In the genomic region with DNA sequence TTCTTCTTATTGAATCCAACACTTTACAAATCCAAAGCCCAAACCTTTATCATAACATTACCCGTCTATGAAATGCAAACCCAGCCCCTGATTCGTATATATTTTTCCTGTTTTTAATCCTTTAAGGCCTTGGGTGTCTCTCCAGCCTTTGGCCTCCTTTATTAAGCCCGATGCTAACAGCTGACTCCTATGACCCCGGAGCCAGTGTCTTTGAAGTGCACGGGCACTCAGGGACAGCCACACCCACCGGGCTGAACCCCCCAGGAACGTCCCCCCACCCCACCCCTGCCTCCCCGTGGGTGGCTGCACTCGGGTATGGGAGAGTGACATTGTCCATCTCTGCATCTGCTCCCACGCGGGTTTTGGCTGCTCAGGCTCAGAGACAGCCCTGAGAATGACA, we compare ENCODE assay signal across 16 cellular contexts.
A peak's percentile ranks its signal among the peaks of the same experiment; 100 is the strongest.
DNase-seq lines count a peak whose midpoint lies in the region; ATAC-seq and TF ChIP-seq lines count a peak whose summit lies in the region.
"Had no signal": no experiment of that assay in that cellular context is flagged by ENCODE, and none has a peak within 500 bp of the region (broad histone marks: within the 10 kb centered on the region; RNA-seq: fewer than 3 reads in every experiment).

No MANE protein-coding gene starts in this region.

- H3K4me3 Mint-ChIP-seq in Caco-2 (ENCODE audit: unreplicated experiment), result no peak overlapping the region
- H3K4me3 Mint-ChIP-seq in glutamatergic neuron (ENCODE audit: unreplicated experiment), result no peak overlapping the region
- peak overlapping the region; percentile 3 for H3K4me3 Mint-ChIP-seq in nephron progenitor cell
- H3K4me3 Mint-ChIP-seq: T-cell had no signal

- H3K27ac Mint-ChIP-seq in Caco-2 (ENCODE audit: unreplicated experiment), result peak overlapping the region; percentile 75
- peak overlapping the region; percentile 90 for H3K27ac Mint-ChIP-seq in glutamatergic neuron (ENCODE audit: unreplicated experiment)
- peak overlapping the region; percentile 19 for H3K27ac Mint-ChIP-seq in nephron progenitor cell
- H3K27ac Mint-ChIP-seq: T-cell had no signal

- CTCF ChIA-PET in Caco-2 (lab: Charles Lee) (interaction anchor here (0.6 kb wide), 1 partner anchor 14 kb away, joined by 8 read pairs; no protein-coding TSS in a partner anchor), SK-N-SH (lab: Yijun Ruan, JAX) (no interaction called here), HEK293T (lab: Yijun Ruan, JAX) (no interaction called here)

- WGBS in SK-N-SH (ENCODE audit: low lambda C conversion rate), result 75% methylated on average over 11 of the region's 11 CpGs

- intact Hi-C loops in Caco-2 (cut with micrococcal nuclease; ENCODE audit: unreplicated experiment), result loop anchor here (1.0 to 2.0 kb wide), 3 partner anchors 11 to 50 kb away; no protein-coding TSS in a partner anchor

- peak overlapping the region; percentile 56 for H2AFZ ChIP-seq in SK-N-SH (ENCODE audit: low read depth)

- no peak for ATAC-seq in HG03280 (IDR thresholded peaks at IDR 0.05; ENCODE audit: unreplicated experiment)
- ATAC-seq: left colon, T-cell had no signal

- no peaks in the 10 kb centered on the region for H3K27me3 Mint-ChIP-seq in Caco-2 (ENCODE audit: insufficient read depth, unreplicated experiment)
- H3K27me3 Mint-ChIP-seq in glutamatergic neuron (ENCODE audit: unreplicated experiment), result no peaks in the 10 kb centered on the region
- H3K27me3 Mint-ChIP-seq in nephron progenitor cell (ENCODE audit: low read depth, poor library complexity), result peaks cover 8% of the 10 kb centered on the region

- no peak for TF ChIP-seq EP300 in SK-N-SH (IDR thresholded peaks at IDR 0.05; ENCODE audit: borderline replicate concordance in 1 of 2, low read depth in 1 of 2, low read length in 1 of 2)

- H3K36me3 ChIP-seq in Caco-2 (ENCODE audit: control insufficient read depth, insufficient read depth, low read length), result no peaks in the 10 kb centered on the region
- H3K36me3 ChIP-seq in SK-N-SH (replicated peaks in 1 of 2; ENCODE audit: control insufficient read depth in 1 of 2, insufficient read depth in 2 of 2, low read length in 1 of 2), result no peaks in the 10 kb centered on the region
- H3K36me3 ChIP-seq: ascending aorta had no signal

- H4K20me1 ChIP-seq in SK-N-SH (ENCODE audit: insufficient read depth), result no peaks in the 10 kb centered on the region

- peaks cover 23% of the 10 kb centered on the region for H3F3A ChIP-seq in SK-N-SH (replicated peaks; ENCODE audit: insufficient read depth)

- H3K4me2 ChIP-seq in SK-N-SH, result peak overlapping the region; percentile 48; the same call in 1 of the 2 replicates

- TF ChIP-seq RAD21 in SK-N-SH (IDR thresholded peaks at IDR 0.05; ENCODE audit: low read length), result no peak

- H3K9me3 Mint-ChIP-seq in Caco-2 (ENCODE audit: unreplicated experiment) (no peaks in the 10 kb centered on the region), glutamatergic neuron (ENCODE audit: unreplicated experiment) (peaks cover 5% of the 10 kb centered on the region), nephron progenitor cell (no peaks in the 10 kb centered on the region)
- H3K9me3 Mint-ChIP-seq: T-cell had no signal

- H3K4me3 ChIP-seq in Caco-2 (ENCODE audit: low read depth, low read length) (no peak overlapping the region), SK-N-SH (ENCODE audit: low read depth in 2 of 2, low read length in 1 of 2) (no peak overlapping the region)
- H3K4me3 ChIP-seq: ascending aorta had no signal

- H3K79me2 ChIP-seq in SK-N-SH (ENCODE audit: insufficient read depth), result no peaks in the 10 kb centered on the region

- TF ChIP-seq CTCF in Caco-2 (IDR thresholded peaks at IDR 0.05; ENCODE audit: insufficient read depth in 1 of 2, low read depth in 1 of 2, low read length in 1 of 2, severe bottlenecking in 1 of 2, unreplicated experiment in 1 of 2) (no peak), SK-N-SH (IDR thresholded peaks at IDR 0.05) (no peak), glutamatergic neuron (IDR thresholded peaks at IDR 0.05; ENCODE audit: partially characterized antibody, unreplicated experiment) (no peak), nephron progenitor cell (IDR thresholded peaks at IDR 0.05) (no peak)

- BruUV-seq in Caco-2 (replicated peaks; lab: Mats Ljungman, UMichigan), result no TSS peak

- no peaks in the 10 kb centered on the region for H3K9me2 ChIP-seq in SK-N-SH

- H3K4me1 ChIP-seq in Caco-2 (peaks cover 31% of the 10 kb centered on the region), SK-N-SH (ENCODE audit: control insufficient read depth in 1 of 2, insufficient read depth in 2 of 2, low read depth in 1 of 2, low read length in 1 of 2) (peaks cover 3 to 34% of the 10 kb centered on the region in 2 experiments; a peak in 2 of 4 replicates)

- H3K36me3 Mint-ChIP-seq in Caco-2 (ENCODE audit: insufficient read depth, unreplicated experiment), result no peaks in the 10 kb centered on the region
- H3K36me3 Mint-ChIP-seq in glutamatergic neuron (ENCODE audit: unreplicated experiment), result no peaks in the 10 kb centered on the region
- H3K36me3 Mint-ChIP-seq in nephron progenitor cell (ENCODE audit: low read depth), result no peaks in the 10 kb centered on the region
- H3K36me3 Mint-ChIP-seq: T-cell had no signal

- no peaks in the 10 kb centered on the region for H3K27me3 ChIP-seq in Caco-2 (replicated peaks; ENCODE audit: control insufficient read depth, insufficient read depth, low read length)
- H3K27me3 ChIP-seq in SK-N-SH (ENCODE audit: insufficient read depth), result no peaks in the 10 kb centered on the region
- H3K27me3 ChIP-seq: ascending aorta had no signal

- peaks cover 40% of the 10 kb centered on the region for H3K4me1 Mint-ChIP-seq in Caco-2 (ENCODE audit: low read depth, unreplicated experiment)
- peaks cover 18% of the 10 kb centered on the region for H3K4me1 Mint-ChIP-seq in glutamatergic neuron (ENCODE audit: low read depth, unreplicated experiment)
- peaks cover 65% of the 10 kb centered on the region for H3K4me1 Mint-ChIP-seq in nephron progenitor cell
- H3K4me1 Mint-ChIP-seq: T-cell had no signal

- DNase-seq in Caco-2, result no peak
- no peak for DNase-seq in SK-N-SH
- no peak for DNase-seq in glutamatergic neuron
- DNase-seq in nephron progenitor cell, result no peak
- DNase-seq in amniotic stem cell (lab: John Stamatoyannopoulos, UW), result no peak
- no peak for DNase-seq in NCI-H2196 treated with DMSO at 0.1 percent for 48 hours (lab: John Stamatoyannopoulos, UW; ENCODE audit: unreplicated experiment)
- DNase-seq in HEK293T (ENCODE audit: extremely low spot score), result no peak
- DNase-seq: activated T-cell treated with anti-CD3 and anti-CD28 coated beads, Interleukin-2, amount 50 U/mL, for 48 hours; COR-L47; Kasumi-1; left colon; nucleus accumbens; stimulated activated CD4-positive, alpha-beta T cell treated with anti-CD3 and anti-CD28 coated beads, Interleukin-15, amount 100 ng/mL, for 24 hours; T-cell had no signal

- H3K27ac ChIP-seq in SK-N-SH (ENCODE audit: low read depth in 2 of 2, low read length in 1 of 2), result no peak overlapping the region

- POLR2A ChIA-PET in Caco-2 (lab: Charles Lee), result interaction anchor here (0.6 kb wide), 1 partner anchor 93 kb away, joined by 4 read pairs; no protein-coding TSS in a partner anchor
- POLR2A ChIA-PET in SK-N-SH (lab: Yijun Ruan, JAX), result no interaction called here
- POLR2A ChIA-PET in HEK293T (lab: Yijun Ruan, JAX), result no interaction called here

- H3K9me3 ChIP-seq in Caco-2, result no peaks in the 10 kb centered on the region
- H3K9me3 ChIP-seq in SK-N-SH, result no peaks in the 10 kb centered on the region
- H3K9me3 ChIP-seq: ascending aorta had no signal

- H3K9ac ChIP-seq in SK-N-SH, result no peak overlapping the region

TF ChIP-seq in SK-N-SH, 30 proteins besides CTCF, POLR2A, EP300 and RAD21 (continues in another document):
- TF ChIP-seq TAF1 (IDR thresholded peaks at IDR 0.05; ENCODE audit: borderline replicate concordance, low read depth, low read length), result no peak
- TF ChIP-seq, protein P1, sequence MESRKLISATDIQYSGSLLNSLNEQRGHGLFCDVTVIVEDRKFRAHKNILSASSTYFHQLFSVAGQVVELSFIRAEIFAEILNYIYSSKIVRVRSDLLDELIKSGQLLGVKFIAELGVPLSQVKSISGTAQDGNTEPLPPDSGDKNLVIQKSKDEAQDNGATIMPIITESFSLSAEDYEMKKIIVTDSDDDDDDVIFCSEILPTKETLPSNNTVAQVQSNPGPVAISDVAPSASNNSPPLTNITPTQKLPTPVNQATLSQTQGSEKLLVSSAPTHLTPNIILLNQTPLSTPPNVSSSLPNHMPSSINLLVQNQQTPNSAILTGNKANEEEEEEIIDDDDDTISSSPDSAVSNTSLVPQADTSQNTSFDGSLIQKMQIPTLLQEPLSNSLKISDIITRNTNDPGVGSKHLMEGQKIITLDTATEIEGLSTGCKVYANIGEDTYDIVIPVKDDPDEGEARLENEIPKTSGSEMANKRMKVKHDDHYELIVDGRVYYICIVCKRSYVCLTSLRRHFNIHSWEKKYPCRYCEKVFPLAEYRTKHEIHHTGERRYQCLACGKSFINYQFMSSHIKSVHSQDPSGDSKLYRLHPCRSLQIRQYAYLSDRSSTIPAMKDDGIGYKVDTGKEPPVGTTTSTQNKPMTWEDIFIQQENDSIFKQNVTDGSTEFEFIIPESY (IDR thresholded peaks at IDR 0.05; ENCODE audit: borderline replicate concordance, low read depth), result no peak

TF ChIP-seq in HEK293T, 16 proteins besides CTCF, POLR2A, EP300 and RAD21 (continues in another document):
- TF ChIP-seq SUZ12 (IDR thresholded peaks at IDR 0.05) (no peak), CTBP1 (IDR thresholded peaks at IDR 0.05; ENCODE audit: borderline replicate concordance) (no peak), ZNF384 (IDR thresholded peaks at IDR 0.05) (no peak), HDGF (IDR thresholded peaks at IDR 0.05; ENCODE audit: borderline replicate concordance) (no peak), FOXA1 (IDR thresholded peaks at IDR 0.05) (no peak), ELF4 (IDR thresholded peaks at IDR 0.05) (no peak), TARDBP (IDR thresholded peaks at IDR 0.05) (no peak), BHLHE40 (IDR thresholded peaks at IDR 0.05; ENCODE audit: borderline replicate concordance) (no peak), NFRKB (IDR thresholded peaks at IDR 0.05) (no peak), FOXK2 (IDR thresholded peaks at IDR 0.05) (no peak), ARNT (IDR thresholded peaks at IDR 0.05) (no peak), FOXM1 (IDR thresholded peaks at IDR 0.05; ENCODE audit: borderline replicate concordance) (no peak), LEF1 (IDR thresholded peaks at IDR 0.05; ENCODE audit: borderline replicate concordance) (no peak), L3MBTL2 (conservative IDR thresholded peaks at IDR 0.05) (no peak)
- TF ChIP-seq, protein P2, sequence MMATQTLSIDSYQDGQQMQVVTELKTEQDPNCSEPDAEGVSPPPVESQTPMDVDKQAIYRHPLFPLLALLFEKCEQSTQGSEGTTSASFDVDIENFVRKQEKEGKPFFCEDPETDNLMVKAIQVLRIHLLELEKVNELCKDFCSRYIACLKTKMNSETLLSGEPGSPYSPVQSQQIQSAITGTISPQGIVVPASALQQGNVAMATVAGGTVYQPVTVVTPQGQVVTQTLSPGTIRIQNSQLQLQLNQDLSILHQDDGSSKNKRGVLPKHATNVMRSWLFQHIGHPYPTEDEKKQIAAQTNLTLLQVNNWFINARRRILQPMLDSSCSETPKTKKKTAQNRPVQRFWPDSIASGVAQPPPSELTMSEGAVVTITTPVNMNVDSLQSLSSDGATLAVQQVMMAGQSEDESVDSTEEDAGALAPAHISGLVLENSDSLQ (IDR thresholded peaks at IDR 0.05), result no peak

Comparison
In these comparisons a context has a peak if more than half of its experiments do, and no peak if none do; other contexts are left out.
1. H3K27ac Mint-ChIP-seq: peak in every context shown above with its lines; median percentile 90 in glutamatergic neuron; 75 in Caco-2; 19 in nephron progenitor cell.